Comparison of ENCODE assay signal across 4 cellular contexts in the genomic region with DNA sequence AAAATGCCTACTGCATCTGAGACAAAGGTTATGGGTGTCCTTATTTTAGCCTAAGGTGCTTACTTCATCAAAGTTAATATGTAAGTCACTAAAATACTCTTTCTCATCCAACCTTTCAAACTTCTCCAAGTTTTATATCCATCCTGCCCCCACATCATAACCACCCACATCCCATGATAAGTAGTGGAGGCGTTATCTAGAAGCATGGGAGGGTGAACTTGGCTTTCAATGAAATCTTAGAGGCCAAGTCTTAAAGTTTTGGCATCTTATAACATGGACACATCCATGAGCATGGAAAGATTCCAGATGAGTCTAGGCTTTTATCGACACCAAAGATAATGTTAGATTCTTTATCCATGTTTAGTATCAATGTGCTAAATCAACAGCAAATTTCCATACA. TPM values are rescaled to one million over a fixed set of nuclear protein-coding genes. Genes with fewer than 3 reads are reported as not detected.
"Had no signal": no experiment of that assay in that cellular context is flagged by ENCODE, and none has a peak within 500 bp of the region (broad histone marks: within the 10 kb centered on the region; RNA-seq: fewer than 3 reads in every experiment).

No MANE protein-coding gene starts in this region.

- DNase-seq: GDM1, GF-D8 had no signal

- H3K4me3 ChIP-seq: GM12878 had no signal

RNA-seq across cellular contexts. Expression of a gene that starts 29.9 kb away (rescaled TPM):
- total RNA-seq: G401 had no signal
